ENCODE assay signal across 8 cellular contexts in the genomic region with DNA sequence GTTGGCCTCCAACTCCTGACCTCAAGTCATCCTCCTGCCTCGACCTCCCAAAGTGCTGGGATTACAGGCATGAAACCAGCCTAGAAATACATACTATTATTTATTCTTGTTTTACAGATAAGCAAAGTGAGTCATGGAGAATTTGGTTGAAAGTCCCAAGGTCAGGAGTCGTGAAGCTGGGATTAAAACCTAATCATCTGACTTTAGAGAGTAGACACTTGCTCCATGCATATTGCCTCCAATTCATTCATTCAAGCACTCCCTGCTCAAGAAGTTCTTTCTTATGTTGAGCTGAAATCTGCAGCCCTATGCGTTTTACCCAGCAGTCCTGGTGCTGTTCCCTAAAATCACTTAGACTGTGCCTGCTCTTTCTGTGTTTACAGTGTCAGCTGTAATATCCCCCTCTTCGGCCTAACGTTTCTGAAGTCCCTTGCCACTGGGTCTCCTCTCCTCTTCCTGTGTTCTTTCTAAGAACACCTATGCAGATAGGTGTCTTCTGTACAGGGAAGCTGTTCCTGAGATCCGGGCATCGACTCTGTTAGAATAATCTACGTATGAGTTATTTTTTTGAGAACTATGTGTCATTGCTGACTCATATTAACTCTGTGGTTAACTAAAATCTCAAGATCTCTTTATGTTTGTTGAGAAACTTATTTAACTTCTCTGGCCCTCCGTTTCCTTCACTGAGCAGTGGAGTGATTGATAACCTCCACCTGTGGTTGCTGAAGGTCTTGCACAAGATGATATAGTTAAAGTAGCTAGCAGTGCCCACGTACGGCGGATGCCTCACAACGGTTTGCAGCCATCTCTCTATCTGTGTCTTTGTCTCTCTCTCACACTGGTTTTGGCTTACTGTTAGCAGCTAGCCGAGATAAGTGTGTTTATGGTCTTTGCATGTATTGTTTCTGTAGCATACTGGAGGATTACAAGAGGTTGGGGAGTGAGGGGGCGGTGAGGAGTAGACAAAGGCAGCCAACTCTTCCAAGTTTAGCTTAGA. TPM values are rescaled to one million over a fixed set of nuclear protein-coding genes. Genes with fewer than 3 reads are reported as not detected.
DNase-seq lines count a peak whose midpoint lies in the region; ATAC-seq lines count a peak whose summit lies in the region.

No MANE protein-coding gene starts in this region.

- H3K9ac ChIP-seq in stomach smooth muscle (ENCODE audit: low read length in 2 of 2): no peak overlapping the region

- H3K36me3 ChIP-seq in stomach smooth muscle (ENCODE audit: control insufficient read depth in 2 of 2, insufficient read depth in 2 of 2, low read length in 2 of 2): no peaks in the 10 kb centered on the region

- no peaks in the 10 kb centered on the region for H3K27me3 Mint-ChIP-seq in activated naive CD8-positive, alpha-beta T cell

- H3K4me3 Mint-ChIP-seq in activated naive CD8-positive, alpha-beta T cell: peak overlapping the region; percentile 78

- peak overlapping the region; percentile 78 for H3K27ac Mint-ChIP-seq in activated naive CD8-positive, alpha-beta T cell

- H3K36me3 Mint-ChIP-seq in activated naive CD8-positive, alpha-beta T cell: peaks cover 6% of the 10 kb centered on the region

- H3K4me1 ChIP-seq in mononuclear cell (ENCODE audit: insufficient read depth, low read length) (peaks cover 99% of the 10 kb centered on the region), stomach smooth muscle (ENCODE audit: control insufficient read depth, insufficient read depth, low read length) (peaks cover 7% of the 10 kb centered on the region)

- no peaks in the 10 kb centered on the region for H3K27me3 ChIP-seq in mononuclear cell (ENCODE audit: insufficient read depth, low read length)
- no peaks in the 10 kb centered on the region for H3K27me3 ChIP-seq in stomach smooth muscle (ENCODE audit: control insufficient read depth in 1 of 2, insufficient read depth in 2 of 2, low read length in 2 of 2)

- DNase-seq in SIG-M5 treated with dmso at 0.1 percent for 504 hours (lab: John Stamatoyannopoulos, UW; ENCODE audit: unreplicated experiment) (peak; percentile 86), NCI-H187 (lab: John Stamatoyannopoulos, UW) (no peak), NCI-H1694 (lab: John Stamatoyannopoulos, UW) (no peak)

- ATAC-seq in GM18499 (IDR thresholded peaks at IDR 0.05; ENCODE audit: insufficient read depth, unreplicated experiment): peak; percentile 29
- ATAC-seq in HG02973 (IDR thresholded peaks at IDR 0.05; ENCODE audit: unreplicated experiment): peak; percentile 42

- H3K4me1 Mint-ChIP-seq in activated naive CD8-positive, alpha-beta T cell (ENCODE audit: low read depth): peaks cover 80% of the 10 kb centered on the region

- H3K9me3 ChIP-seq in mononuclear cell (ENCODE audit: low read depth, low read length): no peaks in the 10 kb centered on the region
- H3K9me3 ChIP-seq in stomach smooth muscle (ENCODE audit: control insufficient read depth in 2 of 2, low read length in 2 of 2): no peaks in the 10 kb centered on the region

- H3K9me3 Mint-ChIP-seq in activated naive CD8-positive, alpha-beta T cell (ENCODE audit: low read depth): no peaks in the 10 kb centered on the region

- peak overlapping the region; percentile 11 for H3K27ac ChIP-seq in stomach smooth muscle (ENCODE audit: low read length)

- H3K4me3 ChIP-seq in mononuclear cell (ENCODE audit: low read length) (peak overlapping the region; percentile 26), stomach smooth muscle (ENCODE audit: low read length in 2 of 2) (no peak overlapping the region)

RNA-seq across cellular contexts. Expression of a gene that starts 4.6 kb away (rescaled TPM):
- 48.2 TPM for total RNA-seq in mononuclear cell
